Comparison of ENCODE assay signal across 8 cellular contexts in the genomic region with DNA sequence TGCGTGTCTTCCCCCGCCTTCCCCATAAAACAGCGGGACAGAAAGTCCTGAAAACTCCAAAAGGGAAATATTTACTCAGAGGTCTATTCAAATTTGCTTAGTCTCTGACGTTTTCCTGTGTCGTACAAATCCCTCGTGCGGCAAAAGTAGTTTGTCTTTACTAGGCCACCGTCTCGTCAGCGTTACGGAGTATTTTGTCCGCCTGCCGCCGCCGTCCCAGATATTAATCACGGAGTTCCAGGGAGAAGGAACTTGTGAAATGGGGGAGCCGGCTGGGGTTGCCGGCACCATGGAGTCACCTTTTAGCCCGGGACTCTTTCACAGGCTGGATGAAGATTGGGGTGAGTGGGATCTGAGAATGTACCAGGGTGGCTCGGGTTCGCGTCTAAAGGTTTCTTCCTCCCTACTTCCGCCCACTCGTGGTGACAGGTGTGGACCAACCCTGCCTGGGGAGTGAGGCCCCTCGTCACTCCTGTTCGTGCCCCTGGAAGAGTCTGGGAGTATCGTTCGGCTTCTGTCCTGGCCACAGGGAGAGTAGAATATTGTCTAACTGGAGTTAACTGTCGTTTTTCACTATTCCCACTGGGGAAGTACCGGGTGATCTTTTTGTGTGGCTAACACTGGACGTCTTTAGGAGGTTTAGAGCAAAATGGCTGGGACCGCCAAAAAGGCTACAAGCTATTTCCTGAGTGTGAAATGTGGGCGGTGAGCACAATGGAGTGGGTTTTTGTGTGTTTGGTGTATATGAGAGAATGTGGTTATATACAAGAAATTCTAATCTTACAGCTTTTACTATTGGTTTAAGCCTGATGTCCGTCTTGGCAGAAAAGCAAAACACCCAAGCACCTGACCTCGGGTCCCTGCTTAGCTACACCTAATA. TPM values are rescaled to one million over a fixed set of nuclear protein-coding genes. Genes with fewer than 3 reads are reported as not detected.
DNase-seq lines count a peak whose midpoint lies in the region; ATAC-seq and TF ChIP-seq lines count a peak whose summit lies in the region.

A gene with protein sequence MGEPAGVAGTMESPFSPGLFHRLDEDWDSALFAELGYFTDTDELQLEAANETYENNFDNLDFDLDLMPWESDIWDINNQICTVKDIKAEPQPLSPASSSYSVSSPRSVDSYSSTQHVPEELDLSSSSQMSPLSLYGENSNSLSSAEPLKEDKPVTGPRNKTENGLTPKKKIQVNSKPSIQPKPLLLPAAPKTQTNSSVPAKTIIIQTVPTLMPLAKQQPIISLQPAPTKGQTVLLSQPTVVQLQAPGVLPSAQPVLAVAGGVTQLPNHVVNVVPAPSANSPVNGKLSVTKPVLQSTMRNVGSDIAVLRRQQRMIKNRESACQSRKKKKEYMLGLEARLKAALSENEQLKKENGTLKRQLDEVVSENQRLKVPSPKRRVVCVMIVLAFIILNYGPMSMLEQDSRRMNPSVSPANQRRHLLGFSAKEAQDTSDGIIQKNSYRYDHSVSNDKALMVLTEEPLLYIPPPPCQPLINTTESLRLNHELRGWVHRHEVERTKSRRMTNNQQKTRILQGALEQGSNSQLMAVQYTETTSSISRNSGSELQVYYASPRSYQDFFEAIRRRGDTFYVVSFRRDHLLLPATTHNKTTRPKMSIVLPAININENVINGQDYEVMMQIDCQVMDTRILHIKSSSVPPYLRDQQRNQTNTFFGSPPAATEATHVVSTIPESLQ (plus strand): TSS at position 219 of the 880 bp plus-strand sequence. CDS start 41 bp downstream, at position 260.

- H3K4me2 ChIP-seq in OCI-LY7 (ENCODE audit: low read length) = peak within 1 kb of the TSS; percentile 80

- no peaks in the 10 kb centered on the region for H3K9me2 ChIP-seq in OCI-LY7 (ENCODE audit: insufficient read depth, low read length)

- POLR2A ChIA-PET in OCI-LY7 (lab: Charles Lee) = interaction anchor here (0.6 to 0.9 kb wide), 2 partner anchors 17 to 40 kb away, joined by 3 to 4 read pairs; a partner anchor contains a TSS

- TSS peak; percentile 81 for BruUV-seq in OCI-LY7 (replicated peaks; lab: Mats Ljungman, UMichigan)

- TF ChIP-seq CTCF in OCI-LY7 (conservative IDR thresholded peaks at IDR 0.05; ENCODE audit: low read length) = 0 out of 2 replicates have a peak, but pooled peaks have one; percentile 4
- no peak for TF ChIP-seq CTCF in epithelial cell of esophagus (IDR thresholded peaks at IDR 0.05; ENCODE audit: insufficient read depth, low read depth, low read length, missing control alignments)
- no peak for TF ChIP-seq CTCF in mucosa of descending colon (IDR thresholded peaks at IDR 0.05)

- H3K79me2 ChIP-seq in OCI-LY7 (ENCODE audit: insufficient read depth, low read depth, low read length) = peaks cover 52% of the 10 kb centered on the region; the same call in 1 of the 2 replicates

- CTCF ChIA-PET in OCI-LY7 (lab: Charles Lee; ENCODE audit: unreplicated experiment) = no interaction called here

- peak within 1 kb of the TSS; percentile 96 for H2AFZ ChIP-seq in OCI-LY7 (ENCODE audit: low read length)

- H3K9me3 ChIP-seq in OCI-LY7 (ENCODE audit: low read length) = no peaks in the 10 kb centered on the region
- H3K9me3 ChIP-seq in mucosa of descending colon = no peaks in the 10 kb centered on the region

- H4K20me1 ChIP-seq in OCI-LY7 (ENCODE audit: insufficient read depth, low read length) = no peaks in the 10 kb centered on the region

- peak within 1 kb of the TSS; percentile 92 for H3K4me3 ChIP-seq in OCI-LY7 (ENCODE audit: low read depth, low read length, poor library complexity, severe bottlenecking)
- peak within 1 kb of the TSS; percentile 94 for H3K4me3 ChIP-seq in epithelial cell of esophagus (ENCODE audit: low read length)
- H3K4me3 ChIP-seq in mucosa of descending colon = peak within 1 kb of the TSS; percentile 46

- ATAC-seq in GM21390 (IDR thresholded peaks at IDR 0.05; ENCODE audit: unreplicated experiment) (peak; percentile 51), mucosa of descending colon (peak; percentile 97)

- intact Hi-C loops in OCI-LY7 (cut with micrococcal nuclease; ENCODE audit: unreplicated experiment) (loop anchor here (1.0 kb wide), 1 partner anchor 16 kb away; no protein-coding TSS in a partner anchor), mucosa of descending colon (cut with DNase I, micrococcal nuclease) (no loop called here)

- H3K27ac ChIP-seq in OCI-LY7 (ENCODE audit: low read depth, low read length, poor library complexity, severe bottlenecking) = peak within 1 kb of the TSS; percentile 39

- H3K4me1 ChIP-seq in OCI-LY7 (ENCODE audit: insufficient read depth, low read length, poor library complexity, severe bottlenecking) (peaks cover 19% of the 10 kb centered on the region), mucosa of descending colon (ENCODE audit: low read depth) (peaks cover 8% of the 10 kb centered on the region)

- peak; percentile 86 for DNase-seq in COR-L47 (lab: John Stamatoyannopoulos, UW)
- peak; percentile 43 for DNase-seq in HuH-7 (ENCODE audit: low spot score)
- peak; percentile 85 for DNase-seq in OCI-LY7 (ENCODE audit: low spot score)
- peak; percentile 65 for DNase-seq in activated T-cell treated with anti-CD3 and anti-CD28 coated beads for 1 hour (ENCODE audit: low read depth)
- DNase-seq in epithelial cell of esophagus (ENCODE audit: low read depth) = peak; percentile 96
- peak; percentile 90 to 92 (median 91) for DNase-seq in mucosa of descending colon
- DNase-seq in stimulated activated CD8-positive, alpha-beta memory T cell treated with anti-CD3 and anti-CD28 coated beads, Interleukin-4, amount 100 ng/mL, for 1 hour (ENCODE audit: low read depth in 2 of 2, low spot score in 1 of 2) = peak; percentile 43 to 67

- H3K36me3 ChIP-seq in OCI-LY7 (ENCODE audit: insufficient read depth, low read length) = no peaks in the 10 kb centered on the region
- no peaks in the 10 kb centered on the region for H3K36me3 ChIP-seq in mucosa of descending colon (ENCODE audit: low read depth)

RNA-seq across cellular contexts. Expression of the gene that starts here (rescaled TPM):
- total RNA-seq in OCI-LY7 (2014; rRNA removed; shearing (Covaris generic)) = 8.5 and 10.2 TPM in 2 replicates
- total RNA-seq in OCI-LY7 (2022) (12.9 and 13.9 TPM in 2 replicates), mucosa of descending colon (10 to 100 TPM; 21.7 to 24.9 (median 24.5) TPM)

Comparison
In these comparisons a context has a peak if more than half of its experiments do, and no peak if none do; other contexts are left out.
1. Peak in every context shown above with its lines: DNase-seq, ATAC-seq, H3K4me3 ChIP-seq and H3K27ac ChIP-seq.
2. DNase-seq: peak in every context shown above with its lines; median percentile 96 in epithelial cell of esophagus; 91 in mucosa of descending colon; 86 in COR-L47; 85 in OCI-LY7; 65 in activated T-cell treated with anti-CD3 and anti-CD28 coated beads for 1 hour; 55 in stimulated activated CD8-positive, alpha-beta memory T cell treated with anti-CD3 and anti-CD28 coated beads, Interleukin-4, amount 100 ng/mL, for 1 hour; 43 in HuH-7.